23 cellular contexts compared by ENCODE assay signal in genomic region chr5:36755340-36755739, GRCh38.
"Had no signal": no experiment of that assay in that cellular context is flagged by ENCODE, and none has a peak within 500 bp of the region (broad histone marks: within the 10 kb centered on the region; RNA-seq: fewer than 3 reads in every experiment).

No MANE protein-coding gene starts in this region.

- H3K36me3 Mint-ChIP-seq: IgD-negative memory B cell had no signal

- H3K4me2 ChIP-seq: KMS-11 had no signal

- H3K4me1 ChIP-seq: SJSA1 had no signal

- DNase-seq: Kasumi-1, MM.1S, NCI-H1092 treated with DMSO at 0.1 percent for 48 hours, NCI-H1436, NCI-H187, NCI-H2029, NCI-H2081 treated with DMSO at 0.1 percent for 48 hours, NCI-H2171, NCI-H226, NCI-H446, NCI-H510A, NCI-H524 treated with DMSO at 0.1 percent for 48 hours, NCI-H69, NCI-H774, Right ventricle myocardium superior, RPMI8226, SIG-M5 had no signal

- H3K9me3 Mint-ChIP-seq: IgD-negative memory B cell had no signal

- H3K27ac Mint-ChIP-seq: IgD-negative memory B cell had no signal

- ATAC-seq: K562 had no signal

- H3K4me3 ChIP-seq: K562, SJSA1, SK-N-MC had no signal

- H3K36me3 ChIP-seq: SJSA1 had no signal

- H3K4me3 Mint-ChIP-seq: IgD-negative memory B cell had no signal

- H3K27ac ChIP-seq: KMS-11, SJSA1, SK-N-MC had no signal

- FAIRE-seq: K562, RCC 7860 had no signal

- H3K9me3 ChIP-seq: SJSA1 had no signal

- H3K4me1 Mint-ChIP-seq: IgD-negative memory B cell had no signal
